In the genomic region with DNA sequence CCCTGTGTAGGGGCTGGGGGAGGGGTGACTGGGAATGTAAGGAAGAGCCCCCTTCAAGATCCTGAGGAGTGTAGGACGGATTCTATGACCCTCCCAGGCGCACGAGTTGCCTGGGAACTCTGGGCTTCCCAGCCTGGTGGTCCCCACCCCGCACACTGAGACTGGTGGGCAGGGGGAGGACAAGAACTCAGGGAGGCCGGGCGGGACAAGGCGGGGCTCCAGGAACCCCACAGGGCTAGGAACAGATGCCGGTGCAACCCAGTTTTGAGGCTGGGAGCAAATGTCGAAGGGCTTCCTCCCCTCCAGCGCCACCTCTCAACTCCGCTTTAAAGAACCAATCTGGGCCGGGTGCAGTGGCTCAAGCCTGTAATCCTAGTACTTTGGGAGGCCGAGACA, we compare ENCODE assay signal across 9 cellular contexts. TPM values are rescaled to one million over a fixed set of nuclear protein-coding genes. Genes with fewer than 3 reads are reported as not detected.
DNase-seq lines count a peak whose midpoint lies in the region; ATAC-seq, FAIRE-seq and TF ChIP-seq lines count a peak whose summit lies in the region.
"Had no signal": no experiment of that assay in that cellular context is flagged by ENCODE, and none has a peak within 500 bp of the region (broad histone marks: within the 10 kb centered on the region; RNA-seq: fewer than 3 reads in every experiment).

No MANE protein-coding gene starts in this region.

- peaks cover 0 to 38% of the 10 kb centered on the region in 2 donors for H3K4me1 ChIP-seq in right atrium auricular region
- H3K4me1 ChIP-seq in skeletal muscle satellite cell (ENCODE audit: control insufficient read depth, insufficient read depth, low read length): peaks cover 24% of the 10 kb centered on the region

- peak overlapping the region; percentile 99 for H3K9ac ChIP-seq in skeletal muscle satellite cell (ENCODE audit: low read depth, low read length)

- peaks cover 18% of the 10 kb centered on the region for H3K36me3 Mint-ChIP-seq in activated CD4-positive, alpha-beta memory T cell treated with anti-CD3 and anti-CD28 coated beads for 36 hours

- POLR2A ChIA-PET in activated CD4-positive, alpha-beta memory T cell treated with anti-CD3 and anti-CD28 coated beads for 36 hours (lab: Charles Lee): interaction anchor here (0.6 to 1.8 kb wide), 3 partner anchors 8 to 955 kb away, joined by 3 to 4 read pairs (median 4); no protein-coding TSS in a partner anchor

- no peak overlapping the region for H3K27ac Mint-ChIP-seq in activated CD4-positive, alpha-beta memory T cell treated with anti-CD3 and anti-CD28 coated beads for 36 hours

- no peak for FAIRE-seq in H54 (lab: Jason Lieb, UNC)
- FAIRE-seq: TTC549 had no signal

- H3K27ac ChIP-seq in right atrium auricular region: peak overlapping the region; percentile 99 to 100

- H3K36me3 ChIP-seq in right atrium auricular region: peaks cover 7% of the 10 kb centered on the region
- peaks cover 10% of the 10 kb centered on the region for H3K36me3 ChIP-seq in skeletal muscle satellite cell (ENCODE audit: insufficient read depth, low read length)

- CTCF ChIA-PET in activated CD4-positive, alpha-beta memory T cell treated with anti-CD3 and anti-CD28 coated beads for 36 hours (lab: Charles Lee): interaction anchor here (8.5 kb wide), 1 partner anchor 33 kb away, joined by 41 read pairs; no protein-coding TSS in a partner anchor

- peaks cover 25% of the 10 kb centered on the region for H3K4me1 Mint-ChIP-seq in activated CD4-positive, alpha-beta memory T cell treated with anti-CD3 and anti-CD28 coated beads for 36 hours (ENCODE audit: low read depth)

- H3K9me3 Mint-ChIP-seq in activated CD4-positive, alpha-beta memory T cell treated with anti-CD3 and anti-CD28 coated beads for 36 hours: no peaks in the 10 kb centered on the region

- peak overlapping the region; percentile 88 for H3K4me3 Mint-ChIP-seq in activated CD4-positive, alpha-beta memory T cell treated with anti-CD3 and anti-CD28 coated beads for 36 hours

- no peak for TF ChIP-seq POLR2A in H54 (IDR thresholded peaks at IDR 0.05; ENCODE audit: low read depth, low read length)

- DNase-seq in GM12865 (ENCODE audit: low read depth): no peak
- DNase-seq in activated CD4-positive, alpha-beta memory T cell treated with anti-CD3 and anti-CD28 coated beads for 36 hours: no peak
- no peak for DNase-seq in right atrium auricular region (ENCODE audit: low spot score)
- no peak for DNase-seq in H54 (ENCODE audit: insufficient read length, low spot score)
- DNase-seq in OCI-M1 (lab: John Stamatoyannopoulos, UW): no peak
- DNase-seq in NCI-H146 (lab: John Stamatoyannopoulos, UW): no peak

- H3K27me3 Mint-ChIP-seq in activated CD4-positive, alpha-beta memory T cell treated with anti-CD3 and anti-CD28 coated beads for 36 hours: no peaks in the 10 kb centered on the region

- H3K9me3 ChIP-seq in right atrium auricular region: no peaks in the 10 kb centered on the region
- H3K9me3 ChIP-seq in skeletal muscle satellite cell (replicated peaks; ENCODE audit: low read length): no peaks in the 10 kb centered on the region

- TF ChIP-seq CTCF in GM12865 (IDR thresholded peaks at IDR 0.05; ENCODE audit: insufficient read depth, low read depth, low read length, missing control alignments) (no peak), right atrium auricular region (IDR thresholded peaks at IDR 0.05) (no peak)

- H3K27me3 ChIP-seq in right atrium auricular region (no peaks in the 10 kb centered on the region), skeletal muscle satellite cell (ENCODE audit: control insufficient read depth, insufficient read depth, low read length) (no peaks in the 10 kb centered on the region)

- intact Hi-C loops in activated CD4-positive, alpha-beta memory T cell treated with anti-CD3 and anti-CD28 coated beads for 36 hours (cut with micrococcal nuclease): loop anchor here (10.0 kb wide), 1 partner anchor 729 kb away; a partner anchor contains a TSS

- no peak for ATAC-seq in GM18870 (IDR thresholded peaks at IDR 0.05; ENCODE audit: unreplicated experiment)

- H3K4me3 ChIP-seq in GM12865 (ENCODE audit: low read depth, low read length) (peak overlapping the region; percentile 96), right atrium auricular region (peak overlapping the region in 1 of 2 donors; percentile 90), skeletal muscle satellite cell (ENCODE audit: low read length) (peak overlapping the region; percentile 78)

- peak overlapping the region; percentile 86 for H3K4me2 ChIP-seq in skeletal muscle satellite cell (ENCODE audit: low read length)

RNA-seq across cellular contexts. Expression of a gene that starts 1.3 kb away (rescaled TPM):
- total RNA-seq in activated CD4-positive, alpha-beta memory T cell treated with anti-CD3 and anti-CD28 coated beads for 36 hours: 100 to 1,000 TPM; 407 to 416 TPM
- total RNA-seq in right atrium auricular region: 100 to 1,000 TPM; 263 to 394 TPM
- total RNA-seq in skeletal muscle satellite cell (2012; rRNA removed): 462 and 516 TPM in 2 replicates

RNA-seq across cellular contexts. Expression of a gene that starts 37.7 kb away (rescaled TPM):
- total RNA-seq in activated CD4-positive, alpha-beta memory T cell treated with anti-CD3 and anti-CD28 coated beads for 36 hours: 10 to 100 TPM; 23.7 to 26.7 TPM
- 10 to 100 TPM; 32.6 to 59.8 TPM for total RNA-seq in right atrium auricular region
- 49.8 and 51.0 TPM in 2 replicates for total RNA-seq in skeletal muscle satellite cell (2012; rRNA removed)
